ENCODE assay signal across 1 cellular context in genomic region chr11:86740628-86741488, GRCh38.
A peak's percentile ranks its signal among the peaks of the same experiment; 100 is the strongest.
TF ChIP-seq lines count a peak whose summit lies in the region.

No MANE protein-coding gene starts in this region.

TF ChIP-seq in HepG2, 621 proteins besides CTCF, POLR2A, EP300 and RAD21 (continued from another document and continues in another):
- TF ChIP-seq HNF1B (CRISPR knock-in tag; IDR thresholded peaks at IDR 0.05) (no peak), NONO (IDR thresholded peaks at IDR 0.05) (no peak), NONO (CRISPR knock-in tag; conservative IDR thresholded peaks at IDR 0.05) (no peak), ZFP91 (CRISPR knock-in tag; IDR thresholded peaks at IDR 0.05; ENCODE audit: borderline replicate concordance) (no peak), TRIM24 (CRISPR knock-in tag; IDR thresholded peaks at IDR 0.05) (no peak), POGZ (CRISPR knock-in tag; IDR thresholded peaks at IDR 0.05) (no peak), ELK4 (CRISPR knock-in tag; IDR thresholded peaks at IDR 0.05; ENCODE audit: borderline replicate concordance) (no peak), ZHX2 (IDR thresholded peaks at IDR 0.05; ENCODE audit: low read depth) (no peak), ZHX2 (CRISPR knock-in tag; IDR thresholded peaks at IDR 0.05; ENCODE audit: borderline replicate concordance) (no peak), MTF1 (CRISPR knock-in tag; IDR thresholded peaks at IDR 0.05) (no peak), GZF1 (CRISPR knock-in tag; IDR thresholded peaks at IDR 0.05) (no peak), ZNF512B (CRISPR knock-in tag; IDR thresholded peaks at IDR 0.05; ENCODE audit: borderline replicate concordance) (no peak), ZNF205 (CRISPR knock-in tag; IDR thresholded peaks at IDR 0.05) (no peak), RORA (CRISPR knock-in tag; IDR thresholded peaks at IDR 0.05) (no peak), ZNF432 (CRISPR knock-in tag; IDR thresholded peaks at IDR 0.05; ENCODE audit: borderline replicate concordance) (no peak), KIAA2018 (CRISPR knock-in tag; IDR thresholded peaks at IDR 0.05; ENCODE audit: borderline replicate concordance) (no peak), MAFF (IDR thresholded peaks at IDR 0.05; ENCODE audit: low read depth, low read length) (peak; percentile 54; the same call in 1 of the 2 replicates), KAT8 (CRISPR knock-in tag; IDR thresholded peaks at IDR 0.05) (no peak), ZNF792 (CRISPR knock-in tag; IDR thresholded peaks at IDR 0.05) (no peak), ETV5 (CRISPR knock-in tag; IDR thresholded peaks at IDR 0.05; ENCODE audit: borderline replicate concordance) (no peak), ZNF597 (CRISPR knock-in tag; IDR thresholded peaks at IDR 0.05) (no peak), JUNB (CRISPR knock-in tag; IDR thresholded peaks at IDR 0.05; ENCODE audit: borderline replicate concordance) (peak; percentile 43; the same call in 1 of the 2 replicates), ZNF260 (CRISPR knock-in tag; IDR thresholded peaks at IDR 0.05; ENCODE audit: borderline replicate concordance, low read depth) (no peak), ZNF614 (CRISPR knock-in tag; IDR thresholded peaks at IDR 0.05; ENCODE audit: borderline replicate concordance) (no peak), CSRNP2 (CRISPR knock-in tag; conservative IDR thresholded peaks at IDR 0.05; ENCODE audit: low read depth) (no peak), JUND (CRISPR knock-in tag; IDR thresholded peaks at IDR 0.05) (0 out of 2 replicates have a peak, but pooled peaks have one; percentile 18), KLF11 (CRISPR knock-in tag; IDR thresholded peaks at IDR 0.05) (no peak), FOSL1 (CRISPR knock-in tag; IDR thresholded peaks at IDR 0.05; ENCODE audit: borderline replicate concordance) (peak; percentile 69)
